In genomic region chrX:146055733-146056132, GRCh38 we compare ENCODE assay signal across 16 cellular contexts.
DNase-seq lines count a peak whose midpoint lies in the region; TF ChIP-seq lines count a peak whose summit lies in the region.
"Had no signal": no experiment of that assay in that cellular context is flagged by ENCODE, and none has a peak within 500 bp of the region (broad histone marks: within the 10 kb centered on the region; RNA-seq: fewer than 3 reads in every experiment).

No MANE protein-coding gene starts in this region.

- H3K79me1 ChIP-seq in mesendoderm (ENCODE audit: low read length) = no peaks in the 10 kb centered on the region

- no peak overlapping the region for H3K27ac ChIP-seq in KMS-11
- no peak overlapping the region for H3K27ac ChIP-seq in mesendoderm (ENCODE audit: low read depth, low read length)
- H3K27ac ChIP-seq: BLaER1 had no signal

- H3K56ac ChIP-seq in mesendoderm (ENCODE audit: low read length) = no peak overlapping the region

- H3K79me2 ChIP-seq in KMS-11 (ENCODE audit: insufficient read depth, low read depth) (no peaks in the 10 kb centered on the region), mesendoderm (ENCODE audit: control insufficient read depth, insufficient read depth, low read length) (no peaks in the 10 kb centered on the region)

- no peaks in the 10 kb centered on the region for H3K36me3 ChIP-seq in KMS-11 (ENCODE audit: insufficient read depth)
- no peaks in the 10 kb centered on the region for H3K36me3 ChIP-seq in mesendoderm (ENCODE audit: control insufficient read depth, insufficient read depth, low read length)
- H3K36me3 ChIP-seq: BLaER1 had no signal

- H2AFZ ChIP-seq in KMS-11 (ENCODE audit: low read depth) = no peak overlapping the region
- H2AFZ ChIP-seq: GM23338 had no signal

- H3K27me3 ChIP-seq in KMS-11 (ENCODE audit: insufficient read depth, low read depth) = no peaks in the 10 kb centered on the region; the same call in 1 of the 2 replicates
- H3K27me3 ChIP-seq in mesendoderm (ENCODE audit: insufficient read depth, low read length, poor library complexity) = no peaks in the 10 kb centered on the region

- H3K18ac ChIP-seq in mesendoderm (ENCODE audit: low read length) = no peak overlapping the region

- H3K23ac ChIP-seq in mesendoderm (ENCODE audit: low read length) = no peak overlapping the region

- DNase-seq in NCI-H774 (lab: John Stamatoyannopoulos, UW) (peak; percentile 17), mesendoderm (peak; percentile 3), cortex of kidney (lab: John Stamatoyannopoulos, UW) (no peak), ecto neural progenitor cell (ENCODE audit: low spot score) (no peak), NCI-H446 treated with DMSO at 0.1 percent for 48 hours (lab: John Stamatoyannopoulos, UW) (no peak), NK-92 (lab: John Stamatoyannopoulos, UW; ENCODE audit: unreplicated experiment) (no peak)
- DNase-seq: CD4-positive, alpha-beta T cell; CD8-positive, alpha-beta memory T cell; DMS 273 treated with DMSO at 0.1 percent for 48 hours; DMS79; EL; GF-D8; H9 had no signal

- TF ChIP-seq CTCF in KMS-11 (conservative IDR thresholded peaks at IDR 0.05; ENCODE audit: low read depth, low read length) = no peak

- H2AK5ac ChIP-seq in mesendoderm (ENCODE audit: low read length) = no peak overlapping the region

- WGBS in mesendoderm (ENCODE audit: extremely low coverage, insufficient coverage, low lambda C conversion rate) = no CpG with 5 or more reads among the region's 2 CpGs

- H2BK15ac ChIP-seq in mesendoderm (replicated peaks; ENCODE audit: low read depth) = no peak overlapping the region

- no peak overlapping the region for H3K9ac ChIP-seq in KMS-11
- H3K9ac ChIP-seq in mesendoderm (ENCODE audit: low read length) = no peak overlapping the region
- H3K9ac ChIP-seq: BLaER1 had no signal

- H3K4me1 ChIP-seq in KMS-11 (ENCODE audit: low read depth, poor library complexity, severe bottlenecking) = peaks cover 23% of the 10 kb centered on the region
- H3K4me1 ChIP-seq in mesendoderm (ENCODE audit: control insufficient read depth, low read depth, low read length) = no peaks in the 10 kb centered on the region
- H3K4me1 ChIP-seq: BLaER1 had no signal

- no peak overlapping the region for H4K8ac ChIP-seq in mesendoderm (ENCODE audit: low read depth, low read length)

- H4K5ac ChIP-seq in mesendoderm (ENCODE audit: low read length) = no peak overlapping the region

- no peak overlapping the region for H2BK5ac ChIP-seq in mesendoderm (ENCODE audit: low read length)

- no peak overlapping the region for H3K4ac ChIP-seq in mesendoderm (ENCODE audit: low read depth, low read length)

- H2BK120ac ChIP-seq in mesendoderm (ENCODE audit: low read depth, low read length) = no peak overlapping the region

- H3K4me3 ChIP-seq in KMS-11 (IDR thresholded peaks at IDR 0.05; ENCODE audit: insufficient read depth, low read depth, low read length) (no peak overlapping the region), mesendoderm (ENCODE audit: low read length) (no peak overlapping the region)
- H3K4me3 ChIP-seq: BLaER1, GM23338 had no signal

- H3K4me2 ChIP-seq in KMS-11 = peak overlapping the region; percentile 29; the same call in 1 of the 2 replicates
- no peak overlapping the region for H3K4me2 ChIP-seq in mesendoderm (ENCODE audit: low read length)
- H3K4me2 ChIP-seq: BLaER1, GM23338 had no signal

- no peaks in the 10 kb centered on the region for H4K20me1 ChIP-seq in KMS-11 (ENCODE audit: insufficient read depth)
- H4K20me1 ChIP-seq: BLaER1 had no signal

Comparison
In these comparisons a context has a peak if more than half of its experiments do, and no peak if none do; other contexts are left out.
1. DNase-seq: peak in NCI-H774 (single experiment) and mesendoderm (single experiment); none in cortex of kidney (single experiment), ecto neural progenitor cell (single experiment), NCI-H446 treated with DMSO at 0.1 percent for 48 hours (single experiment) and NK-92 (single experiment).